2 cellular contexts compared by ENCODE assay signal in genomic region chr3:49902511-49903345, GRCh38.
TF ChIP-seq lines count a peak whose summit lies in the region.

No MANE protein-coding gene starts in this region.

TF ChIP-seq in GM12891, 5 proteins besides CTCF, POLR2A, EP300 and RAD21:
- TF ChIP-seq TAF1 (IDR thresholded peaks at IDR 0.05; ENCODE audit: low read depth, low read length), result no peak
- no peak for TF ChIP-seq POU2F2 (IDR thresholded peaks at IDR 0.05; ENCODE audit: low read depth, low read length)
- TF ChIP-seq POLR2AphosphoS5 (IDR thresholded peaks at IDR 0.05; ENCODE audit: low read depth, low read length), result no peak
- TF ChIP-seq PAX5 (IDR thresholded peaks at IDR 0.05; ENCODE audit: insufficient read depth, low read length, severe bottlenecking), result no peak
- no peak for TF ChIP-seq SPI1 (IDR thresholded peaks at IDR 0.05; ENCODE audit: low read depth, low read length)

TF ChIP-seq in K562, 482 proteins besides CTCF, POLR2A, EP300 and RAD21:
- TF ChIP-seq ZNF197 (CRISPR knock-in tag; IDR thresholded peaks at IDR 0.05; ENCODE audit: low read depth), result no peak
- no peak for TF ChIP-seq RAD51 (IDR thresholded peaks at IDR 0.05; ENCODE audit: borderline replicate concordance, low read depth)
- no peak for TF ChIP-seq ZNF586 (CRISPR knock-in tag; conservative IDR thresholded peaks at IDR 0.05)
- no peak for TF ChIP-seq ZNF121 (CRISPR knock-in tag; conservative IDR thresholded peaks at IDR 0.05)
- no peak for TF ChIP-seq CREB1 (IDR thresholded peaks at IDR 0.05)
- TF ChIP-seq CREB1 (CRISPR knock-in tag; IDR thresholded peaks at IDR 0.05), result peak; percentile 9; the same call in 1 of the 2 replicates
- TF ChIP-seq MAX (CRISPR knock-in tag; IDR thresholded peaks at IDR 0.05), result no peak
- TF ChIP-seq ZBTB33 (CRISPR knock-in tag; IDR thresholded peaks at IDR 0.05), result peak; percentile 8; the same call in 1 of the 2 replicates
- TF ChIP-seq RUNX1 (IDR thresholded peaks at IDR 0.05; ENCODE audit: low read depth), result no peak
- no peak for TF ChIP-seq ZNF143 (CRISPR knock-in tag; IDR thresholded peaks at IDR 0.05)
- TF ChIP-seq PBX2 (CRISPR knock-in tag; IDR thresholded peaks at IDR 0.05; ENCODE audit: low read depth), result no peak
- TF ChIP-seq PBX2 (tag; conservative IDR thresholded peaks at IDR 0.05; ENCODE audit: low read depth), result no peak
- TF ChIP-seq SUPT5H (IDR thresholded peaks at IDR 0.05), result no peak
- no peak for TF ChIP-seq ARID2 (IDR thresholded peaks at IDR 0.05)
